In the genomic region with DNA sequence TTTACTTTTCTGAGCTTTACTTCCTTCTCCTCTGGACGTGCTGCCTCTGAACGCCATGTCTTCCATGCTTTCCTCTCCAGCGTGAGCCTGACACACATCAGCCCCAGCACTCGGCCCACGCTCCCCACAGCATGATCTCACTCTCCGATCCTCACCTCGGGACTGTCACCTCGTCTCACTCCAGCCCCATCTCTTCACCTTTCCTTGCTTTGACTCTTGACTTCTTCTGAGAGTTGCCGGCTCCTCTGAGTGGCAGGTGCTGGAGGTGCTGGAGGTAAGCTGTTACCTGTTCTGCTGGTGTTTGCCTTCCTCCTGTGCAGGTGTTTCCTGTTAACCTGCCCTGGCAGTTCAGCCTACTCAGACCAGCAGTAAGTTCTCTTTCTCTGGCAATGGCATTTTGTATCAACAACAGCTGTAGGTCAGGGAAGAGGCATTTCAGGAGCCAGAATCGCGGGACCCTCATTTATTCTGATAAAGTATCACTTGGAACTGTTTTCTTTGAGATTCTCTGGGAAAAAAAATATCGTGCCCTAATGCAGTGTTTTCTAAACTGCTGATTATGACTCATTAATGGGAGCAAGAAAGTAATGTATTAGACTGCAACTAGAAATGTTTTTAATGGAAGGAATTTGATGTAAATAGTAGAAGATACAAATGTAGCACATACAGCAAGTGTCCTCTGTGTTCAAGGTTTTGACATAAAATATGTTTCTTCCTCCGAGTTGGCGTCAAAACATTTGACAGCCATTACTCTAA, we compare ENCODE assay signal across 9 cellular contexts.
DNase-seq lines count a peak whose midpoint lies in the region; ATAC-seq, FAIRE-seq and TF ChIP-seq lines count a peak whose summit lies in the region.
"Had no signal": no experiment of that assay in that cellular context is flagged by ENCODE, and none has a peak within 500 bp of the region (broad histone marks: within the 10 kb centered on the region; RNA-seq: fewer than 3 reads in every experiment).

No MANE protein-coding gene starts in this region.

- no peak for DNase-seq in GM12891 (ENCODE audit: insufficient read length, low spot score)
- DNase-seq in MM.1S, result peak; percentile 79
- no peak for DNase-seq in central memory CD8-positive, alpha-beta T cell (ENCODE audit: low spot score in 2 of 2)
- DNase-seq in prostate gland (ENCODE audit: low spot score), result peak; percentile 23
- DNase-seq in cerebellum (ENCODE audit: low spot score), result no peak
- no peak for DNase-seq in GM19238 (ENCODE audit: insufficient read length, low spot score)
- no peak for DNase-seq in amygdala (lab: John Stamatoyannopoulos, UW)

- H3K27ac ChIP-seq in MM.1S (ENCODE audit: low read length) (peak overlapping the region; percentile 82; the same call in 1 of the 2 replicates), prostate gland (no peak overlapping the region)

- no peaks in the 10 kb centered on the region for H3K27me3 ChIP-seq in MM.1S (replicated peaks; ENCODE audit: insufficient read depth, low read length)
- H3K27me3 ChIP-seq in prostate gland (replicated peaks; ENCODE audit: insufficient read depth), result no peaks in the 10 kb centered on the region

- peak overlapping the region; percentile 4 for H3K4me3 Mint-ChIP-seq in central memory CD8-positive, alpha-beta T cell

- H3K9ac ChIP-seq in MM.1S (ENCODE audit: low read length), result peak overlapping the region; percentile 45; the same call in 1 of the 2 replicates

- peaks cover 89% of the 10 kb centered on the region for H3K79me2 ChIP-seq in MM.1S (ENCODE audit: low read length)

- peak overlapping the region; percentile 56 for H3K27ac Mint-ChIP-seq in central memory CD8-positive, alpha-beta T cell (ENCODE audit: low read depth)

- H3K4me1 ChIP-seq in MM.1S (ENCODE audit: low read length), result peaks cover 26% of the 10 kb centered on the region
- no peaks in the 10 kb centered on the region for H3K4me1 ChIP-seq in prostate gland (replicated peaks)

- no peaks in the 10 kb centered on the region for H3K36me3 ChIP-seq in MM.1S (replicated peaks; ENCODE audit: insufficient read depth, low read length)
- H3K36me3 ChIP-seq in prostate gland, result no peaks in the 10 kb centered on the region

- H3K36me3 Mint-ChIP-seq in central memory CD8-positive, alpha-beta T cell (ENCODE audit: insufficient read depth), result peaks cover 5% of the 10 kb centered on the region

- 45% methylated on average over 14 of the region's 14 CpGs for WGBS in prostate gland

- no peak overlapping the region for H2AFZ ChIP-seq in MM.1S (ENCODE audit: low read length)

- no peaks in the 10 kb centered on the region for H4K20me1 ChIP-seq in MM.1S (ENCODE audit: insufficient read depth, low read length)

- no peaks in the 10 kb centered on the region for H3K9me2 ChIP-seq in MM.1S (replicated peaks; ENCODE audit: insufficient read depth, low read length)

- no peaks in the 10 kb centered on the region for H3K27me3 Mint-ChIP-seq in central memory CD8-positive, alpha-beta T cell

- TF ChIP-seq POLR2A in GM12891 (IDR thresholded peaks at IDR 0.05; ENCODE audit: low read depth, low read length), result 0 out of 2 replicates have a peak, but pooled peaks have one; percentile 20
- no peak for TF ChIP-seq POLR2A in prostate gland (IDR thresholded peaks at IDR 0.05)

- H3K4me1 Mint-ChIP-seq in central memory CD8-positive, alpha-beta T cell, result peaks cover 78% of the 10 kb centered on the region

- peak; percentile 24 for ATAC-seq in central memory CD8-positive, alpha-beta T cell (replicated peaks; ENCODE audit: extremely low read depth, poor library complexity, severe bottlenecking)
- ATAC-seq in HG03378 (IDR thresholded peaks at IDR 0.05; ENCODE audit: unreplicated experiment), result no peak

- H3K4me3 ChIP-seq in MM.1S (ENCODE audit: low read length), result peak overlapping the region; percentile 46
- H3K4me3 ChIP-seq in prostate gland, result no peak overlapping the region
- H3K4me3 ChIP-seq: K562 had no signal

- H3K9me3 ChIP-seq in MM.1S (replicated peaks; ENCODE audit: insufficient read depth, low read length) (no peaks in the 10 kb centered on the region), prostate gland (no peaks in the 10 kb centered on the region)

- peaks cover 15% of the 10 kb centered on the region for H3F3A ChIP-seq in MM.1S (ENCODE audit: insufficient read depth, low read length)

- peak; percentile 6; the same call in 1 of the 2 replicates for TF ChIP-seq CTCF in MM.1S (IDR thresholded peaks at IDR 0.05; ENCODE audit: low read length)
- no peak for TF ChIP-seq CTCF in prostate gland (IDR thresholded peaks at IDR 0.05)

- FAIRE-seq in GM12891 (lab: Jason Lieb, UNC), result peak; percentile 93
- FAIRE-seq: K562 had no signal

- intact Hi-C loops in prostate gland (cut with DNase I), result no loop called here

- H3K4me2 ChIP-seq in MM.1S (ENCODE audit: low read depth, low read length), result peak overlapping the region; percentile 76

- no peaks in the 10 kb centered on the region for H3K9me3 Mint-ChIP-seq in central memory CD8-positive, alpha-beta T cell

TF ChIP-seq in GM12891, 5 proteins besides CTCF, POLR2A, EP300 and RAD21:
- TF ChIP-seq SPI1 (IDR thresholded peaks at IDR 0.05; ENCODE audit: low read depth, low read length) (no peak), POLR2AphosphoS5 (IDR thresholded peaks at IDR 0.05; ENCODE audit: low read depth, low read length) (no peak), TAF1 (IDR thresholded peaks at IDR 0.05; ENCODE audit: low read depth, low read length) (no peak), PAX5 (IDR thresholded peaks at IDR 0.05; ENCODE audit: insufficient read depth, low read length, severe bottlenecking) (no peak), POU2F2 (IDR thresholded peaks at IDR 0.05; ENCODE audit: low read depth, low read length) (no peak)

Comparison
In these comparisons a context has a peak if more than half of its experiments do, and no peak if none do; other contexts are left out.
1. DNase-seq: peak in MM.1S (single experiment) and prostate gland (single experiment); none in GM12891 (single experiment), central memory CD8-positive, alpha-beta T cell (0 of 2), cerebellum (single experiment), GM19238 (single experiment) and amygdala (0 of 56).